Comparison of ENCODE assay signal across 9 cellular contexts in the genomic region with DNA sequence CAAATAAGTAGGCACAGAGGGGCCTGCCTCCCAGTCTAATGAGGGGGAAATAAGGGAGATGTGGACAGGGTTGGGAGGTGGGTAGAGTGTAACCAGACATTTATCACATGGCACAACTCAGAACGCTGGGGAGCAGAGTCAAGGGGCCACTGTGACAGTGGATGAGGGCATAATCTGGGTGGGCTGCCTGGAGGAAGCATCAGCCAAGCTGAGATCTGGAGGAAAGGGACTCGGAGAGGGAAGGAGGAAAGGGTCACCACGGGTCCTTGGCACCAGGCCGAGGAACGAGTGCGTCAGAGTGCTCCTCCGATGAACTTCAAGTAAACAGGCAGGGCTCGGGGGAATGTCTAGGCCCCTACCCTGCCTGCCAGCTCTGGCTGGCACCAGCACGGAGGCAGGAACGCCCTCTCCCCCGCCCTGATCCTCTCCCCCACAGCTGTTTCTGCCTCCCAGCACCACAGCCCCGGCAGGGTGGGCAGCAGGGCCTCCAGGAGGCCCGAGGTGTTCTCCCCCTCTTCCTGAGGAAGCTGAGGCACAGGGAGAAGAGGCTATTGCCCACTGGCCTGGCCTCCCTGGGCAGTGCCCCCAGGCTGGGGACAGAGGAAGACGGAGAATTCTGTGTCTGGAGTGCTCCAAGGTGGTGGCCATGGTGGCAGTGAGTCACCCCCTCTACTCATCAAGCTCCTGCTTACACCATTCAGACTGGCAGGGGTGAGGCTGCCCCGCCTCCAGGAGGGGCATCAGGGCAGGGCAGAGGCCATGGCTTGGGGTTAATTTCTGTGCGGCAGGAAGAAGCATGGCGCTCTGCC. TPM values are rescaled to one million over a fixed set of nuclear protein-coding genes. Genes with fewer than 3 reads are reported as not detected.
DNase-seq lines count a peak whose midpoint lies in the region; ATAC-seq and TF ChIP-seq lines count a peak whose summit lies in the region.
"Had no signal": no experiment of that assay in that cellular context is flagged by ENCODE, and none has a peak within 500 bp of the region (broad histone marks: within the 10 kb centered on the region; RNA-seq: fewer than 3 reads in every experiment).

No MANE protein-coding gene starts in this region.

- no peaks in the 10 kb centered on the region for H3K27me3 ChIP-seq in Peyer's patch

- TF ChIP-seq CTCF in Peyer's patch (IDR thresholded peaks at IDR 0.05) (no peak), retinal pigment epithelial cell (conservative IDR thresholded peaks at IDR 0.05; ENCODE audit: low read depth, low read length) (no peak)

- H3K27ac ChIP-seq in Peyer's patch, result peak overlapping the region in 3 of 4 donors; percentile 59 to 91 (median 79)

- no peaks in the 10 kb centered on the region for H3K36me3 ChIP-seq in Peyer's patch

- peaks cover 10 to 54% (median 11%) of the 10 kb centered on the region in 4 donors for H3K4me1 ChIP-seq in Peyer's patch

- H3K4me3 ChIP-seq in Peyer's patch, result peak overlapping the region in 1 of 4 donors; percentile 2
- H3K4me3 ChIP-seq in retinal pigment epithelial cell (ENCODE audit: low read length), result peak overlapping the region; percentile 8

- DNase-seq in GM03348 (ENCODE audit: low spot score), result peak; percentile 70
- DNase-seq in Peyer's patch, result peak in 2 of 3 donors; percentile 81 to 87
- DNase-seq in retinal pigment epithelial cell (ENCODE audit: low read depth), result peak; percentile 96
- no peak for DNase-seq in nucleus accumbens (lab: John Stamatoyannopoulos, UW)
- DNase-seq: NCI-H526 treated with DMSO at 0.1 percent for 48 hours had no signal

- ATAC-seq in esophagus mucosa, result peak; percentile 85
- ATAC-seq in HG03442 (IDR thresholded peaks at IDR 0.05; ENCODE audit: unreplicated experiment), result no peak
- ATAC-seq in GM19351 (IDR thresholded peaks at IDR 0.05; ENCODE audit: unreplicated experiment), result no peak
- ATAC-seq in GM18861 (IDR thresholded peaks at IDR 0.05; ENCODE audit: unreplicated experiment), result no peak

- no peaks in the 10 kb centered on the region for H3K9me3 ChIP-seq in Peyer's patch

- TF ChIP-seq POLR2A in Peyer's patch (IDR thresholded peaks at IDR 0.05), result peak in 1 of 2 donors; percentile 78

RNA-seq across cellular contexts. Expression of a gene that starts 4.2 kb away (rescaled TPM):
- total RNA-seq in Peyer's patch (10 to 100 TPM; 14.9 to 53.5 (median 37.0) TPM), esophagus mucosa (2.5 TPM)

RNA-seq across cellular contexts. Expression of a gene that starts 10.5 kb away (rescaled TPM):
- total RNA-seq in Peyer's patch (100 to 1,000 TPM in 1 of 4 donors, 10 to 100 TPM in 3; 68.7 to 154 (median 91.6) TPM), esophagus mucosa (15.7 TPM)

RNA-seq across cellular contexts. Expression of a gene that starts 16.1 kb away (rescaled TPM):
- total RNA-seq in Peyer's patch (100 to 1,000 TPM; 153 to 195 (median 162) TPM), esophagus mucosa (128 TPM)

RNA-seq across cellular contexts. Expression of a gene that starts 24.5 kb away (rescaled TPM):
- total RNA-seq in Peyer's patch (100 to 1,000 TPM; 239 to 586 (median 464) TPM), esophagus mucosa (36.2 TPM)

Comparison
In these comparisons a context has a peak if more than half of its experiments do, and no peak if none do; other contexts are left out.
1. DNase-seq: peak in GM03348 (single experiment), Peyer's patch (2 of 3) and retinal pigment epithelial cell (single experiment); none in nucleus accumbens (0 of 56).